1 cellular context compared by ENCODE assay signal in the genomic region with DNA sequence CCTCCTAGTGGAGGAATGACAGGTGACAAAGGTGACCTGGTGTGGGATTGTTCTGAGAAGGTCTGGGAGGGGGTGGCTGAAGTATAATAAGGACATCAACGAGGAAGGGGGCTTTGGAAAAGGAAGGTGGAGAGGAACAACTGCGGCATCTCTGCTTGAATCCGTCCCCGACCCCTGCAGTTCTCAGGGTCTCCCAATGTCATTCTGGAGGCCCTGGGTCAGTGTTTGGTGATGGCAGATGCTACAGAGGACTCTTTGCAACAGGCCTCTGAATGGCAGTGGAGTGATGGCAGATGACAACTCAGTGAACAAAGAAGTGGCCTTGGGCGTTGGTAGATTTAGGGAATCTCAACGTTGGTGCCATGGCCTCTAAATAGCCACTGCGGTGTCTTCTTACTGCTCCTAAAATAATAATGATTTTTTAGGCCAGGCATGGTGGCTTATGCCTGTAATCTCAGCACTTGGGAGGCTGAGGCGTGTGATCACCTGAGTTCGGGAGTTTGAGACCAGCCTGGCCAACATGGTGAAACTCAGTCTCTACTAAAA.
TF ChIP-seq lines count a peak whose summit lies in the region.

No MANE protein-coding gene starts in this region.

TF ChIP-seq in H1, 55 proteins besides CTCF, POLR2A, EP300 and RAD21:
- TF ChIP-seq SIX5 (IDR thresholded peaks at IDR 0.05; ENCODE audit: low read depth, low read length) (no peak), EGR1 (IDR thresholded peaks at IDR 0.05; ENCODE audit: borderline replicate concordance, low read depth, low read length) (no peak), TCF12 (IDR thresholded peaks at IDR 0.05; ENCODE audit: low read depth, low read length) (no peak), CREB1 (IDR thresholded peaks at IDR 0.05) (no peak), CBX5 (IDR thresholded peaks at IDR 0.05; ENCODE audit: low read depth, low read length) (no peak), BRCA1 (IDR thresholded peaks at IDR 0.05; ENCODE audit: low read depth, low read length) (no peak), POU5F1 (IDR thresholded peaks at IDR 0.05; ENCODE audit: low read depth, low read length) (no peak), PHF8 (conservative IDR thresholded peaks at IDR 0.05; ENCODE audit: low read depth, low read length) (no peak), SUZ12 (IDR thresholded peaks at IDR 0.05; ENCODE audit: low read length) (no peak), CEBPB (IDR thresholded peaks at IDR 0.05; ENCODE audit: low read depth, low read length) (no peak), EZH2 (IDR thresholded peaks at IDR 0.05; ENCODE audit: low read depth, low read length, severe bottlenecking) (no peak)
- TF ChIP-seq, protein P1, sequence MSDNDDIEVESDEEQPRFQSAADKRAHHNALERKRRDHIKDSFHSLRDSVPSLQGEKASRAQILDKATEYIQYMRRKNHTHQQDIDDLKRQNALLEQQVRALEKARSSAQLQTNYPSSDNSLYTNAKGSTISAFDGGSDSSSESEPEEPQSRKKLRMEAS (IDR thresholded peaks at IDR 0.05) = no peak
TF ChIP-seq in H1: peak in this region for 0.
